19 cellular contexts compared by ENCODE assay signal in the genomic region with DNA sequence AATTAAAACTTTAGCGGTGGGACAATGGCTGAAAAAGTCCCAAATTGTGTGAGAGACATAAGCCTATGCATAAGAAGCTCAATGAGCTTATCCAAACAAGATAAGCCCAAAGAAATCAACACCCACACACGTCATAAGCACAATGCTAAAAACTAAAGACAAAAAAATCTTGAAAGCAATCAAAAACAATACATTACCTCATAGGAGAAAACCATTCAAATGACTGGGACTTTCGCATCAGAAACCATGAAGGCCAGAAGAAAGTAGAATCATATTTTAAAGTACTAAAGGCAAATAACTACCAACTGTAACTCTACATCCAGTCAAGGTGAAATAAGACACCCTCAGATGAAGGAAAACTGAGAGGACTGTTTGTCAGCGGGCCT.
"Had no signal": no experiment of that assay in that cellular context is flagged by ENCODE, and none has a peak within 500 bp of the region (broad histone marks: within the 10 kb centered on the region; RNA-seq: fewer than 3 reads in every experiment).

No MANE protein-coding gene starts in this region.

- H3K4me1 Mint-ChIP-seq: memory B cell, naive B cell had no signal

- DNase-seq: cerebellar nuclear complex; colonic mucosa; dermis blood vessel endothelial cell; immature natural killer cell; left ventricle myocardium inferior; lower lobe of right lung; naive B cell; posterior cingulate gyrus; small intestine; stimulated activated CD4-positive, alpha-beta T cell treated with anti-CD3 and anti-CD28 coated beads, Interleukin-12 subunit alpha, Interleukin-12 subunit beta, amount 100 ng/mL, for 4 hours; stimulated activated naive CD4-positive, alpha-beta T cell treated with Interleukin-2 at 50 U/mL for 16 hours; trophoblast cell had no signal

- H3K27ac ChIP-seq: colonic mucosa, foreskin keratinocyte, left ventricle myocardium inferior, lower lobe of right lung, neutrophil, right atrium auricular region had no signal

- H3K27me3 ChIP-seq: colonic mucosa, foreskin keratinocyte, neutrophil, right atrium auricular region had no signal

- H3K9me3 Mint-ChIP-seq: immature natural killer cell, memory B cell, naive B cell had no signal

- H3K36me3 ChIP-seq: colonic mucosa, right atrium auricular region had no signal

- H3K4me3 Mint-ChIP-seq: immature natural killer cell, memory B cell, mesothelial cell of epicardium, naive B cell had no signal

- H3K9me3 ChIP-seq: colonic mucosa, lower lobe of right lung, neutrophil, right atrium auricular region had no signal

- H3K27ac Mint-ChIP-seq: memory B cell, mesothelial cell of epicardium had no signal

- ATAC-seq: esophagus mucosa, lower lobe of right lung had no signal

- H3K4me3 ChIP-seq: colonic mucosa, left ventricle myocardium inferior, lower lobe of right lung, right atrium auricular region had no signal

- H3K27me3 Mint-ChIP-seq: naive B cell had no signal

- FAIRE-seq: keratinocyte, small intestine had no signal

- H3K36me3 Mint-ChIP-seq: naive B cell had no signal

- H3K4me1 ChIP-seq: colonic mucosa, foreskin keratinocyte, left ventricle myocardium inferior, lower lobe of right lung, right atrium auricular region had no signal
